11 cellular contexts compared by ENCODE assay signal in genomic region chr11:96061730-96062524, GRCh38.
A peak's percentile ranks its signal among the peaks of the same experiment; 100 is the strongest.
DNase-seq lines count a peak whose midpoint lies in the region; ATAC-seq, FAIRE-seq and TF ChIP-seq lines count a peak whose summit lies in the region.
"Had no signal": no experiment of that assay in that cellular context is flagged by ENCODE, and none has a peak within 500 bp of the region (broad histone marks: within the 10 kb centered on the region; RNA-seq: fewer than 3 reads in every experiment).

No MANE protein-coding gene starts in this region.

- BruUV-seq in GM12878 (replicated peaks; lab: Mats Ljungman, UMichigan): no TSS peak

- H3K4me1 ChIP-seq in GM12878 (ENCODE audit: control insufficient read depth, insufficient read depth, low read length): no peaks in the 10 kb centered on the region
- H3K4me1 ChIP-seq: BLaER1 had no signal

- WGBS in GM12878 (ENCODE audit: insufficient coverage, insufficient replicate concordance, low lambda C conversion rate, missing lambda C conversion rate): 93% methylated on average over 3 of the region's 3 CpGs

- no peaks in the 10 kb centered on the region for H3K9me3 ChIP-seq in GM12878 (replicated peaks; ENCODE audit: control insufficient read depth, insufficient read depth, low read length)
- H3K9me3 ChIP-seq: BLaER1 had no signal

- SMC1A ChIA-PET in GM12878 (lab: Charles Lee; ENCODE audit: uncharacterized antibody, unreplicated experiment): interaction anchor here (0.7 to 4.8 kb wide), 11 partner anchors 9 to 332 kb away, joined by 3 to 18 read pairs (median 4); partner anchors contain the start of gene MAML2

- no peaks in the 10 kb centered on the region for H4K20me1 ChIP-seq in GM12878 (ENCODE audit: control insufficient read depth, insufficient read depth)
- H4K20me1 ChIP-seq: BLaER1 had no signal

- TF ChIP-seq EP300 in GM12878 (IDR thresholded peaks at IDR 0.05; ENCODE audit: borderline replicate concordance in 1 of 2, control insufficient read depth in 1 of 2, low read depth in 2 of 2, low read length in 2 of 2): no peak

- peak; percentile 5 for DNase-seq in activated gamma-delta T cell treated with anti-CD3 and anti-CD28 coated beads, Interleukin-2, amount 50 U/mL, for 16 hours (ENCODE audit: low read depth)
- no peak for DNase-seq in activated gamma-delta T cell (lab: John Stamatoyannopoulos, UW)
- no peak for DNase-seq in GM12878 (ENCODE audit: low read depth, low spot score)
- DNase-seq in stimulated activated naive CD4-positive, alpha-beta T cell (lab: John Stamatoyannopoulos, UW): peak in 5 of 6 experiments; percentile 2 to 38 (median 29)
- DNase-seq in mucosa of gallbladder (ENCODE audit: low spot score): no peak
- DNase-seq in NCI-H82 treated with DMSO at 0.1 percent for 48 hours (lab: John Stamatoyannopoulos, UW; ENCODE audit: unreplicated experiment): no peak
- no peak for DNase-seq in SK-N-DZ (ENCODE audit: low spot score)

- FAIRE-seq in GM12878 (lab: Jason Lieb, UNC): no peak
- FAIRE-seq: TTC549 had no signal

- H3K79me2 ChIP-seq in GM12878 (ENCODE audit: control insufficient read depth, insufficient read depth, low read length): no peaks in the 10 kb centered on the region; the same call in 1 of the 2 replicates

- peak; percentile 88 for ATAC-seq in HG03460 (IDR thresholded peaks at IDR 0.05; ENCODE audit: unreplicated experiment)
- peak; percentile 88 for ATAC-seq in GM12878

- no peak overlapping the region for H3K4me2 ChIP-seq in GM12878 (ENCODE audit: control insufficient read depth, insufficient read depth)
- H3K4me2 ChIP-seq: BLaER1 had no signal

- POLR2A ChIA-PET in GM12878 (lab: Charles Lee): interaction anchor here (0.6 to 1.2 kb wide), 4 partner anchors 9 to 327 kb away, joined by 3 to 4 read pairs (median 4); no protein-coding TSS in a partner anchor

- TF ChIP-seq RAD21 in GM12878 (IDR thresholded peaks at IDR 0.05; ENCODE audit: insufficient read depth, low read depth, low read length): no peak

- CTCF ChIA-PET in GM12878 (lab: Yijun Ruan, JAX): interaction anchor here (0.6 to 1.6 kb wide), 7 partner anchors 9 to 332 kb away, joined by 3 to 7 read pairs (median 3); partner anchors contain the start of gene MAML2

- no peaks in the 10 kb centered on the region; a peak in 1 of 4 replicates for H3K36me3 ChIP-seq in GM12878 (ENCODE audit: control insufficient read depth in 2 of 2, insufficient read depth in 2 of 2, low read length in 1 of 2)
- H3K36me3 ChIP-seq: BLaER1 had no signal

- no peak overlapping the region for H3K9ac ChIP-seq in GM12878 (ENCODE audit: control insufficient read depth, insufficient read depth, low read length)
- H3K9ac ChIP-seq: BLaER1 had no signal

- RAD21 ChIA-PET in GM12878 (lab: Charles Lee; ENCODE audit: unreplicated experiment): interaction anchor here (0.8 to 3.4 kb wide), 4 partner anchors 14 to 281 kb away, joined by 3 to 16 read pairs (median 9); partner anchors contain the start of gene MAML2

- in situ Hi-C loops in GM12878 (cut with MboI): no loop called here

- no peak overlapping the region for H3K27ac ChIP-seq in GM12878 (ENCODE audit: control insufficient read depth, insufficient read depth)
- H3K27ac ChIP-seq: BLaER1, HL-60 had no signal

- intact Hi-C loops in GM12878 (cut with micrococcal nuclease; ENCODE audit: unreplicated experiment): no loop called here

- no peak overlapping the region for H3K4me3 ChIP-seq in GM12878
- H3K4me3 ChIP-seq: BLaER1 had no signal

- no peaks in the 10 kb centered on the region for H3K27me3 ChIP-seq in GM12878 (replicated peaks in 1 of 2; ENCODE audit: control insufficient read depth in 2 of 2, insufficient read depth in 2 of 2, low read length in 1 of 2)
- H3K27me3 ChIP-seq: BLaER1 had no signal

- TF ChIP-seq POLR2A in GM12878 (IDR thresholded peaks at IDR 0.05; ENCODE audit: low read depth, low read length): no peak

- TF ChIP-seq CTCF in GM12878 (IDR thresholded peaks at IDR 0.05 in 2 of 3, conservative IDR thresholded peaks at IDR 0.05 in 1 of 3; ENCODE audit: control insufficient read depth in 2 of 3, extremely low read depth in 1 of 3, insufficient read depth in 1 of 3, low read depth in 3 of 3, low read length in 3 of 3): no peak

- no peak overlapping the region for H2AFZ ChIP-seq in GM12878 (ENCODE audit: control insufficient read depth, low read depth, low read length)

TF ChIP-seq in GM12878, 131 proteins besides CTCF, POLR2A, EP300 and RAD21:
- no peak for TF ChIP-seq ZNF274 (IDR thresholded peaks at IDR 0.05; ENCODE audit: insufficient read depth, insufficient read length)
- TF ChIP-seq ETV6 (conservative IDR thresholded peaks at IDR 0.05 in 1 of 2, IDR thresholded peaks at IDR 0.05 in 1 of 2; ENCODE audit: borderline replicate concordance in 1 of 2, low read depth in 1 of 2): 0 out of 4 replicates have a peak, but pooled peaks of 1 of the 2 experiments have one; percentile 19

Comparison
In these comparisons a context has a peak if more than half of its experiments do, and no peak if none do; other contexts are left out.
1. DNase-seq: peak in activated gamma-delta T cell treated with anti-CD3 and anti-CD28 coated beads, Interleukin-2, amount 50 U/mL, for 16 hours (single experiment) and stimulated activated naive CD4-positive, alpha-beta T cell (5 of 6); none in activated gamma-delta T cell (single experiment), GM12878 (single experiment), mucosa of gallbladder (single experiment), NCI-H82 treated with DMSO at 0.1 percent for 48 hours (single experiment) and SK-N-DZ (single experiment).